8 cellular contexts compared by ENCODE assay signal in the genomic region with DNA sequence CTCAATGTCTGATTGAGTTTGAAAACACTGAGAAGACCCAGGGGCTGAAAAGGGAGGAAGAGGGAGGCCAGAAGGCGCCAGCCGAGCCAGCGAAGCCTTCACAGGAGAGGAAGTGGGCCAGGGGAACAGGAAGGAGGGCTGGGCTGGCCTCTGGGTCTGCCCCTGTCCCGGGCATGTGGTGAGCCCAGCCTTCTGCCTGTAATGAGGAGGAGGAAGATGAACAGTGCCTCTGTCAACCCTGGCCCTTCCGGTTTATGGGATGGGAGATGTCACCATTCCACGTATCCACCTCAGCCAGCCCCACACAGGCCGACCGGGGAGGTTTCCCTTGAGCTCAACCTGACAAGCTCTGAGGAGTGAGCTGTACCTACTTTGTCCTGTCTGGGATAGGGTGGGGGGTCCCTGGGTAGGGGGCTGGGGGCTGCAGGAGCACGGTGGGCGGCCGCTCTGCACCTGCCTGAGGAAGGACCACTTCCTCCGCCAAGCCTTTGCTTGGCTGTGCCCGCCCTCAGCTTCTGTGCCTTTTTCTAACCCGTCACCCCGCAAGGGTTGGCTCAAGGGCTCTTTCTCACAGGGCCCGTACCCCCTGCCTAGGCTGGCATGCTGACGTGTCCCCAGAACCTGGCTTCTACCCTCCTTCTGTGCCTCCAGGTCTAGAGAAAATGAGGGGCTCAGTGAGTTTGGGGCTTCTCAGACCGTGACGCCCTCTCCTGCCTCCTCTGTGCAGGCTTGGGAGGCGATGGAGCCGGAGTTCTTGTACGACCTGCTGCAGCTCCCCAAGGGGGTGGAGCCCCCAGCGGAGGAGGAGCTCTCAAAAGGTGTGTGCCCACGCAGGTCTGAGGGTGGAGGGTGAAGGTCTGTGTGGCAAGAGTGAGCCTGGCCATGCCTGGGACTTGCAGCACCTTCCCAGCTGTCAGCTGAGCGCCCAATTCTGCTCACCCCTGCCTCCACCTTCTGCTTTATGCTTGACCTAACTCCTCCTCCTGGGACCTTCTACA. TPM values are rescaled to one million over a fixed set of nuclear protein-coding genes. Genes with fewer than 3 reads are reported as not detected.
DNase-seq lines count a peak whose midpoint lies in the region; TF ChIP-seq lines count a peak whose summit lies in the region.

No MANE protein-coding gene starts in this region.

- no peak for TF ChIP-seq POLR2A in adrenal gland (IDR thresholded peaks at IDR 0.05)
- no peak for TF ChIP-seq POLR2A in prostate gland (IDR thresholded peaks at IDR 0.05)

- no peaks in the 10 kb centered on the region for H4K20me1 ChIP-seq in OCI-LY3 (ENCODE audit: insufficient read depth, low read length)

- H3K36me3 ChIP-seq in OCI-LY3 (replicated peaks; ENCODE audit: low read depth, low read length) (no peaks in the 10 kb centered on the region), adrenal gland (replicated peaks in 1 of 2) (no peaks in the 10 kb centered on the region), prostate gland (no peaks in the 10 kb centered on the region)

- peak overlapping the region; percentile 74 for H3K4me3 ChIP-seq in OCI-LY3 (ENCODE audit: low read length)
- H3K4me3 ChIP-seq in adrenal gland: peak overlapping the region in 1 of 4 donors; percentile 11
- no peak overlapping the region for H3K4me3 ChIP-seq in prostate gland

- intact Hi-C loops in adrenal gland (cut with DNase I): no loop called here
- intact Hi-C loops in posterior cingulate gyrus (cut with DNase I): no loop called here
- intact Hi-C loops in prostate gland (cut with DNase I): no loop called here

- H3K4me1 ChIP-seq in OCI-LY3 (ENCODE audit: low read length) (peaks cover 46% of the 10 kb centered on the region), adrenal gland (replicated peaks in 1 of 2) (no peaks in the 10 kb centered on the region), prostate gland (replicated peaks) (no peaks in the 10 kb centered on the region)

- H3K79me2 ChIP-seq in OCI-LY3 (ENCODE audit: low read length): no peaks in the 10 kb centered on the region

- no peak overlapping the region; the same call in 1 of the 2 replicates for H3K27ac ChIP-seq in OCI-LY3 (ENCODE audit: low read length)
- H3K27ac ChIP-seq in adrenal gland: peak overlapping the region in 2 of 5 donors; percentile 65 to 83
- H3K27ac ChIP-seq in prostate gland: no peak overlapping the region

- H3K27me3 ChIP-seq in OCI-LY3 (ENCODE audit: low read depth, low read length): peaks cover 14% of the 10 kb centered on the region
- no peaks in the 10 kb centered on the region for H3K27me3 ChIP-seq in adrenal gland
- H3K27me3 ChIP-seq in prostate gland (replicated peaks; ENCODE audit: insufficient read depth): no peaks in the 10 kb centered on the region

- no peak overlapping the region for H2AFZ ChIP-seq in OCI-LY3 (ENCODE audit: low read depth, low read length)

- WGBS in adrenal gland, 4 donors: 73 to 83% (median 76%) methylated on average over 18 to 25 of the region's 25 CpGs
- WGBS in prostate gland: 85% methylated on average over 25 of the region's 25 CpGs

- DNase-seq in CMK (ENCODE audit: low read depth): peak; percentile 69
- peak; percentile 33 to 63 (median 53) for DNase-seq in adrenal gland
- DNase-seq in posterior cingulate gyrus: peak in 6 of 10 donors; percentile 26 to 88 (median 51)
- no peak for DNase-seq in GM19240 (ENCODE audit: insufficient read length, low spot score)
- no peak for DNase-seq in NCI-H510A (lab: John Stamatoyannopoulos, UW)
- DNase-seq in D341Med (ENCODE audit: low spot score): no peak
- no peak for DNase-seq in prostate gland (ENCODE audit: low spot score)

- H3K9me3 ChIP-seq in OCI-LY3 (ENCODE audit: insufficient read depth, low read length): no peaks in the 10 kb centered on the region
- no peaks in the 10 kb centered on the region for H3K9me3 ChIP-seq in adrenal gland (replicated peaks in 1 of 3)
- no peaks in the 10 kb centered on the region for H3K9me3 ChIP-seq in prostate gland

- H3K9ac ChIP-seq in OCI-LY3 (ENCODE audit: low read length): peak overlapping the region; percentile 64; the same call in 1 of the 2 replicates

- peak overlapping the region; percentile 82 for H3K4me2 ChIP-seq in OCI-LY3 (ENCODE audit: low read length)

- TF ChIP-seq CTCF in OCI-LY3 (IDR thresholded peaks at IDR 0.05; ENCODE audit: low read depth, low read length) (no peak), adrenal gland (IDR thresholded peaks at IDR 0.05) (no peak), prostate gland (IDR thresholded peaks at IDR 0.05) (no peak)

RNA-seq across cellular contexts. Expression of a gene that starts 2.2 kb away (rescaled TPM):
- total RNA-seq in adrenal gland (10 to 100 TPM in 6 of 8 donors, 1 to 10 TPM in 2; 8.8 to 48.6 (median 15.7) TPM), prostate gland (10 to 100 TPM in 1 of 2 donors, 1 to 10 TPM in 1; 1.2 to 13.5 TPM)
- polyA plus RNA-seq in adrenal gland: 10 to 100 TPM in 2 of 3 donors, 1 to 10 TPM in 1; 4.8 to 61.1 (median 14.3) TPM

Comparison
In these comparisons a context has a peak if more than half of its experiments do, and no peak if none do; other contexts are left out.
1. DNase-seq: peak in CMK (single experiment), adrenal gland (7 of 7) and posterior cingulate gyrus (6 of 10); none in GM19240 (single experiment), NCI-H510A (single experiment), D341Med (single experiment) and prostate gland (single experiment).